Comparison of ENCODE assay signal across 8 cellular contexts in the genomic region with DNA sequence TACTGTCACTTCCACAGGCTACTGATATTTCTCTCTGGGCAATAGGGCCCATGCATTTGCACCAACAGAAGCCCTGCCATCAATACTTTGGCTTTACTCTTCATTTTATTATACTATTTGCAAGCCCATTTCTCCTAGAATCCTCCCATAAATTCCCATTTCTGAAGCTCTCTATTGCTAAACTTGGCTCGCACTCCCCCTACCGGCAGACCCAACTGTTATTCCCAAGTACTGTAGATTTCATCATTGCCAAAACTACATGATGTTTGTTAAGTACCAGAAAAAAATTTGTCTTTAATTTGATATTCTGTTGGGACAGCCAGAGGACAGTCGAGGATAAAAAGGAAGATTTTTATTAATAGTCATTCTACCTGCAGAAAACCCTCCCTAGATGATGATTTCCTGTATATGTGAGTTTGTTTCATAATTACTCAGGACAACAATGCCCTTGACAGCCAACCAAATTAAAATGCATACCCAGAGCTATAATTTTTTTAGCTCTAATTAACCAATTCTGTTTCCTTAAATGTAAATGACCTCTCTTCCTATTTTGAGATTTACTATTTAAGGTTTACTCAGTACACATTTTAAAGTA.
DNase-seq lines count a peak whose midpoint lies in the region; ATAC-seq and TF ChIP-seq lines count a peak whose summit lies in the region.

No MANE protein-coding gene starts in this region.

- TF ChIP-seq CTCF in fibroblast of pulmonary artery (IDR thresholded peaks at IDR 0.05; ENCODE audit: low read length, missing control alignments): peak; percentile 97

- no peak overlapping the region for H3K4me3 ChIP-seq in Jurkat, Clone E6-1 (ENCODE audit: low read length)
- H3K4me3 ChIP-seq in fibroblast of pulmonary artery (replicated peaks; ENCODE audit: low read depth, low read length): no peak overlapping the region

- DNase-seq in NOMO-1 (lab: John Stamatoyannopoulos, UW; ENCODE audit: unreplicated experiment in 2 of 2): peak; percentile 10 to 19
- DNase-seq in NOMO-1 treated with dmso at 0.1 percent for 144 hours (lab: John Stamatoyannopoulos, UW; ENCODE audit: unreplicated experiment): no peak
- peak; percentile 9 for DNase-seq in Jurkat, Clone E6-1 (ENCODE audit: low read depth, low spot score)
- peak; percentile 86 for DNase-seq in fibroblast of pulmonary artery (ENCODE audit: low read depth)
- DNase-seq in occipital lobe (lab: John Stamatoyannopoulos, UW): peak; percentile 29

- ATAC-seq in SK-N-SH treated with all-trans-retinoic acid at 6 μM for 48 hours (peak; percentile 88), HG03025 (IDR thresholded peaks at IDR 0.05; ENCODE audit: low FRiP score, unreplicated experiment) (no peak), HG02885 (IDR thresholded peaks at IDR 0.05; ENCODE audit: poor library complexity, unreplicated experiment) (no peak)

TF ChIP-seq in SK-N-SH treated with all-trans-retinoic acid at 6 μM for 48 hours, 23 proteins besides CTCF, POLR2A, EP300 and RAD21:
- TF ChIP-seq GLIS3 (CRISPR knock-in tag; IDR thresholded peaks at IDR 0.05): no peak
- no peak for TF ChIP-seq ESRRG (CRISPR knock-in tag; IDR thresholded peaks at IDR 0.05)
- TF ChIP-seq ARNTL (CRISPR knock-in tag; IDR thresholded peaks at IDR 0.05; ENCODE audit: borderline replicate concordance, low read depth): no peak
- no peak for TF ChIP-seq SNAI2 (CRISPR knock-in tag; IDR thresholded peaks at IDR 0.05)
- TF ChIP-seq, protein P1, sequence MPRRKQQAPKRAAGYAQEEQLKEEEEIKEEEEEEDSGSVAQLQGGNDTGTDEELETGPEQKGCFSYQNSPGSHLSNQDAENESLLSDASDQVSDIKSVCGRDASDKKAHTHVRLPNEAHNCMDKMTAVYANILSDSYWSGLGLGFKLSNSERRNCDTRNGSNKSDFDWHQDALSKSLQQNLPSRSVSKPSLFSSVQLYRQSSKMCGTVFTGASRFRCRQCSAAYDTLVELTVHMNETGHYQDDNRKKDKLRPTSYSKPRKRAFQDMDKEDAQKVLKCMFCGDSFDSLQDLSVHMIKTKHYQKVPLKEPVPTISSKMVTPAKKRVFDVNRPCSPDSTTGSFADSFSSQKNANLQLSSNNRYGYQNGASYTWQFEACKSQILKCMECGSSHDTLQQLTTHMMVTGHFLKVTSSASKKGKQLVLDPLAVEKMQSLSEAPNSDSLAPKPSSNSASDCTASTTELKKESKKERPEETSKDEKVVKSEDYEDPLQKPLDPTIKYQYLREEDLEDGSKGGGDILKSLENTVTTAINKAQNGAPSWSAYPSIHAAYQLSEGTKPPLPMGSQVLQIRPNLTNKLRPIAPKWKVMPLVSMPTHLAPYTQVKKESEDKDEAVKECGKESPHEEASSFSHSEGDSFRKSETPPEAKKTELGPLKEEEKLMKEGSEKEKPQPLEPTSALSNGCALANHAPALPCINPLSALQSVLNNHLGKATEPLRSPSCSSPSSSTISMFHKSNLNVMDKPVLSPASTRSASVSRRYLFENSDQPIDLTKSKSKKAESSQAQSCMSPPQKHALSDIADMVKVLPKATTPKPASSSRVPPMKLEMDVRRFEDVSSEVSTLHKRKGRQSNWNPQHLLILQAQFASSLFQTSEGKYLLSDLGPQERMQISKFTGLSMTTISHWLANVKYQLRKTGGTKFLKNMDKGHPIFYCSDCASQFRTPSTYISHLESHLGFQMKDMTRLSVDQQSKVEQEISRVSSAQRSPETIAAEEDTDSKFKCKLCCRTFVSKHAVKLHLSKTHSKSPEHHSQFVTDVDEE (CRISPR knock-in tag; IDR thresholded peaks at IDR 0.05): no peak
- TF ChIP-seq, protein P2, sequence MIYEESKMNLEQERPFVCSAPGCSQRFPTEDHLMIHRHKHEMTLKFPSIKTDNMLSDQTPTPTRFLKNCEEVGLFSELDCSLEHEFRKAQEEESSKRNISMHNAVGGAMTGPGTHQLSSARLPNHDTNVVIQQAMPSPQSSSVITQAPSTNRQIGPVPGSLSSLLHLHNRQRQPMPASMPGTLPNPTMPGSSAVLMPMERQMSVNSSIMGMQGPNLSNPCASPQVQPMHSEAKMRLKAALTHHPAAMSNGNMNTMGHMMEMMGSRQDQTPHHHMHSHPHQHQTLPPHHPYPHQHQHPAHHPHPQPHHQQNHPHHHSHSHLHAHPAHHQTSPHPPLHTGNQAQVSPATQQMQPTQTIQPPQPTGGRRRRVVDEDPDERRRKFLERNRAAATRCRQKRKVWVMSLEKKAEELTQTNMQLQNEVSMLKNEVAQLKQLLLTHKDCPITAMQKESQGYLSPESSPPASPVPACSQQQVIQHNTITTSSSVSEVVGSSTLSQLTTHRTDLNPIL (CRISPR knock-in tag; IDR thresholded peaks at IDR 0.05; ENCODE audit: low read depth): no peak
- TF ChIP-seq ZNF8 (CRISPR knock-in tag; IDR thresholded peaks at IDR 0.05): no peak
- no peak for TF ChIP-seq BACH2 (CRISPR knock-in tag; IDR thresholded peaks at IDR 0.05; ENCODE audit: borderline replicate concordance)
- TF ChIP-seq, protein P3, sequence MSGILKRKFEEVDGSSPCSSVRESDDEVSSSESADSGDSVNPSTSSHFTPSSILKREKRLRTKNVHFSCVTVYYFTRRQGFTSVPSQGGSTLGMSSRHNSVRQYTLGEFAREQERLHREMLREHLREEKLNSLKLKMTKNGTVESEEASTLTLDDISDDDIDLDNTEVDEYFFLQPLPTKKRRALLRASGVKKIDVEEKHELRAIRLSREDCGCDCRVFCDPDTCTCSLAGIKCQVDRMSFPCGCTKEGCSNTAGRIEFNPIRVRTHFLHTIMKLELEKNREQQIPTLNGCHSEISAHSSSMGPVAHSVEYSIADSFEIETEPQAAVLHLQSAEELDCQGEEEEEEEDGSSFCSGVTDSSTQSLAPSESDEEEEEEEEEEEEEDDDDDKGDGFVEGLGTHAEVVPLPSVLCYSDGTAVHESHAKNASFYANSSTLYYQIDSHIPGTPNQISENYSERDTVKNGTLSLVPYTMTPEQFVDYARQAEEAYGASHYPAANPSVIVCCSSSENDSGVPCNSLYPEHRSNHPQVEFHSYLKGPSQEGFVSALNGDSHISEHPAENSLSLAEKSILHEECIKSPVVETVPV (CRISPR knock-in tag; IDR thresholded peaks at IDR 0.05): no peak
- no peak for TF ChIP-seq ZNF565 (CRISPR knock-in tag; conservative IDR thresholded peaks at IDR 0.05; ENCODE audit: low read depth)
- TF ChIP-seq ISL1 (CRISPR knock-in tag; IDR thresholded peaks at IDR 0.05): no peak
- no peak for TF ChIP-seq OSR1 (CRISPR knock-in tag; IDR thresholded peaks at IDR 0.05)
